In the genomic region with DNA sequence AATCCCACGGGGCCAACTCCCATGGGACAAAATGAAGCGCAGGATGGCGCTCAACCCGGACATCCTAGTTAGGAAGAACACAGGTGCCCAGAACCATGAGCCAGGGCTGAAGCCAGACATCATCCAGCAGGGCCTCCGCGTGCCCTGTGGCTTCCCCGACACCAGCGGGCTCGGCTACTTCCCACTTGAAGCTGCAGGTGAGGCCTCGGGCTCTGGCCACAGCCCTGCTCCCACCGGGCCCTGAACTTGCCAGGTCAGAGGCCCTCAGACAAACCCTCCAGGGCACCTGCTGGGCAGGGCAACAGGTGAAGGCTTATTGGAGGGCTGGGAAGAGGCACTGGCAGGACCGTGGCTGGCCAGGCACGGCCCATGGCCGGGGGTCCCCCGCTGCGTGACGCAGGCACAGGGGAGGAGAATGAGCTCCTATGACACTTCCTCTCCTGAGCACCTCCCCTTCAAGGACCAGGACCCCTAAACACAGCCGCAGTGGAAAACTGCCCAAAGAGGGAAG, we compare ENCODE assay signal across 28 cellular contexts.
DNase-seq lines count a peak whose midpoint lies in the region; ATAC-seq, FAIRE-seq and TF ChIP-seq lines count a peak whose summit lies in the region.
"Had no signal": no experiment of that assay in that cellular context is flagged by ENCODE, and none has a peak within 500 bp of the region (broad histone marks: within the 10 kb centered on the region; RNA-seq: fewer than 3 reads in every experiment).

No MANE protein-coding gene starts in this region.

- H3K4me1 ChIP-seq in astrocyte (ENCODE audit: insufficient read depth, low read length), result peaks cover 10% of the 10 kb centered on the region
- H3K4me1 ChIP-seq in neural progenitor cell, result peaks cover 9% of the 10 kb centered on the region
- H3K4me1 ChIP-seq: parathyroid adenoma had no signal

- H3K9ac ChIP-seq in astrocyte (ENCODE audit: low read length), result no peak overlapping the region
- H3K9ac ChIP-seq in neural progenitor cell, result no peak overlapping the region
- H3K9ac ChIP-seq: parathyroid adenoma had no signal

- peak overlapping the region; percentile 48 to 92 for H3K27ac Mint-ChIP-seq in stimulated activated naive CD8-positive, alpha-beta T cell treated with anti-CD3 and anti-CD28 coated beads, Interleukin-15, amount 100 ng/mL, for 72 hours
- peak overlapping the region; percentile 58 for H3K27ac Mint-ChIP-seq in astrocyte (ENCODE audit: unreplicated experiment)
- peak overlapping the region; percentile 63 for H3K27ac Mint-ChIP-seq in neural progenitor cell

- H3K9me3 ChIP-seq in astrocyte (ENCODE audit: insufficient read depth, low read depth, low read length) (no peaks in the 10 kb centered on the region), neural progenitor cell (ENCODE audit: low read depth) (no peaks in the 10 kb centered on the region)
- H3K9me3 ChIP-seq: right atrium auricular region had no signal

- peaks cover 34% of the 10 kb centered on the region for H4K20me1 ChIP-seq in astrocyte (ENCODE audit: insufficient read depth, low read length)
- peaks cover 43% of the 10 kb centered on the region for H4K20me1 ChIP-seq in neural progenitor cell (ENCODE audit: low read depth)

- no peak for FAIRE-seq in astrocyte (lab: Jason Lieb, UNC)
- FAIRE-seq: D721Med, frontal cortex, urothelium cell line had no signal

- H3K9me3 Mint-ChIP-seq in stimulated activated naive CD8-positive, alpha-beta T cell treated with anti-CD3 and anti-CD28 coated beads, Interleukin-15, amount 100 ng/mL, for 72 hours, result no peaks in the 10 kb centered on the region
- peaks cover 2% of the 10 kb centered on the region for H3K9me3 Mint-ChIP-seq in astrocyte (ENCODE audit: unreplicated experiment)
- no peaks in the 10 kb centered on the region for H3K9me3 Mint-ChIP-seq in neural progenitor cell
- H3K9me3 Mint-ChIP-seq: activated naive CD4-positive, alpha-beta T cell treated with anti-CD3 and anti-CD28 coated beads, Interleukin-2, amount 50 U/mL, for 24 hours; activated T-cell treated with anti-CD3 and anti-CD28 coated beads, Interleukin-2, amount 50 U/mL, for 4 hours; effector memory CD8-positive, alpha-beta T cell; naive thymus-derived CD8-positive, alpha-beta T cell had no signal

- H3K27me3 Mint-ChIP-seq in stimulated activated naive CD8-positive, alpha-beta T cell treated with anti-CD3 and anti-CD28 coated beads, Interleukin-15, amount 100 ng/mL, for 72 hours, result no peaks in the 10 kb centered on the region
- H3K27me3 Mint-ChIP-seq in astrocyte (ENCODE audit: low read depth, unreplicated experiment) (no peaks in the 10 kb centered on the region), neural progenitor cell (ENCODE audit: insufficient read depth, low read depth) (peaks cover 5% of the 10 kb centered on the region)
- H3K27me3 Mint-ChIP-seq: activated naive CD4-positive, alpha-beta T cell treated with anti-CD3 and anti-CD28 coated beads, Interleukin-2, amount 50 U/mL, for 24 hours; effector memory CD8-positive, alpha-beta T cell; naive thymus-derived CD8-positive, alpha-beta T cell had no signal

- H3K27ac ChIP-seq in astrocyte (ENCODE audit: low read depth, low read length), result no peak overlapping the region
- H3K27ac ChIP-seq in neural progenitor cell, result no peak overlapping the region
- H3K27ac ChIP-seq: C4-2B, HL-60, parathyroid adenoma, right atrium auricular region, SK-N-MC had no signal

- H3K79me2 ChIP-seq in astrocyte (ENCODE audit: insufficient read depth, low read length), result peaks cover 35% of the 10 kb centered on the region
- H3K79me2 ChIP-seq in neural progenitor cell (ENCODE audit: low read depth), result peaks cover 29% of the 10 kb centered on the region

- H3K4me1 Mint-ChIP-seq in stimulated activated naive CD8-positive, alpha-beta T cell treated with anti-CD3 and anti-CD28 coated beads, Interleukin-15, amount 100 ng/mL, for 72 hours, result peaks cover 42% of the 10 kb centered on the region
- peaks cover 7% of the 10 kb centered on the region for H3K4me1 Mint-ChIP-seq in astrocyte (ENCODE audit: low read depth, unreplicated experiment)
- peaks cover 38% of the 10 kb centered on the region for H3K4me1 Mint-ChIP-seq in neural progenitor cell

- H3K36me3 Mint-ChIP-seq in astrocyte (ENCODE audit: low read depth, unreplicated experiment) (peaks cover 38% of the 10 kb centered on the region), neural progenitor cell (peaks cover 65% of the 10 kb centered on the region)

- no peaks in the 10 kb centered on the region for H3K27me3 ChIP-seq in astrocyte (ENCODE audit: insufficient read depth, low read length)
- no peaks in the 10 kb centered on the region for H3K27me3 ChIP-seq in neural progenitor cell
- H3K27me3 ChIP-seq: cardiac muscle cell, right atrium auricular region had no signal

- no peaks in the 10 kb centered on the region for H3F3A ChIP-seq in neural progenitor cell (ENCODE audit: low read depth)

- H2AFZ ChIP-seq in astrocyte (ENCODE audit: low read depth, low read length) (no peak overlapping the region), neural progenitor cell (replicated peaks) (no peak overlapping the region)
- H2AFZ ChIP-seq: parathyroid adenoma had no signal

- no peak overlapping the region for H3K4me3 Mint-ChIP-seq in stimulated activated naive CD8-positive, alpha-beta T cell treated with anti-CD3 and anti-CD28 coated beads, Interleukin-15, amount 100 ng/mL, for 72 hours
- H3K4me3 Mint-ChIP-seq in astrocyte (ENCODE audit: unreplicated experiment), result no peak overlapping the region
- H3K4me3 Mint-ChIP-seq in neural progenitor cell, result no peak overlapping the region
- H3K4me3 Mint-ChIP-seq: activated naive CD4-positive, alpha-beta T cell treated with anti-CD3 and anti-CD28 coated beads, Interleukin-2, amount 50 U/mL, for 24 hours; activated T-cell treated with anti-CD3 and anti-CD28 coated beads, Interleukin-2, amount 50 U/mL, for 4 hours; effector memory CD8-positive, alpha-beta T cell; naive thymus-derived CD8-positive, alpha-beta T cell had no signal

- TF ChIP-seq CTCF in astrocyte (IDR thresholded peaks at IDR 0.05; ENCODE audit: insufficient read depth, low read depth, low read length) (no peak), neural progenitor cell (IDR thresholded peaks at IDR 0.05) (no peak)

- H3K36me3 ChIP-seq in astrocyte (ENCODE audit: insufficient read depth, low read length), result peaks cover 19% of the 10 kb centered on the region
- H3K36me3 ChIP-seq in neural progenitor cell, result no peaks in the 10 kb centered on the region

- H3K4me2 ChIP-seq in astrocyte (ENCODE audit: low read length), result no peak overlapping the region
- no peak overlapping the region for H3K4me2 ChIP-seq in neural progenitor cell

- H3K4me3 ChIP-seq in astrocyte (ENCODE audit: insufficient read depth, low read depth, low read length) (no peak overlapping the region), neural progenitor cell (no peak overlapping the region)
- H3K4me3 ChIP-seq: cardiac muscle cell, right atrium auricular region, SK-N-MC had no signal

- no peak for DNase-seq in stimulated activated naive CD8-positive, alpha-beta T cell treated with anti-CD3 and anti-CD28 coated beads, Interleukin-15, amount 100 ng/mL, for 72 hours
- no peak for DNase-seq in stimulated activated naive CD8-positive, alpha-beta T cell treated with anti-CD3 and anti-CD28 coated beads, Interleukin-15, Interleukin-2, amounts not matched to agents 100 U/mL and 50 U/mL, for 24 hours
- DNase-seq in astrocyte (ENCODE audit: low read depth), result no peak
- DNase-seq in neural progenitor cell (ENCODE audit: low spot score), result no peak
- DNase-seq in glomerular visceral epithelial cell (ENCODE audit: extremely low spot score), result no peak
- no peak for DNase-seq in GOT3 (lab: John Stamatoyannopoulos, UW)
- DNase-seq: activated CD8-positive, alpha-beta memory T cell treated with anti-CD3 and anti-CD28 coated beads for 24 hours; activated T-cell treated with anti-CD3 and anti-CD28 coated beads, Interleukin-2, amount 50 U/mL, for 4 hours; cortex of kidney; effector memory CD8-positive, alpha-beta T cell; hippocampal formation; Karpas-422; naive thymus-derived CD8-positive, alpha-beta T cell; NCI-H146; NCI-H446 treated with DMSO at 0.1 percent for 48 hours; stimulated activated CD4-positive, alpha-beta T cell treated with anti-CD3 and anti-CD28 coated beads, Interleukin-2, amount 100 ng/mL, for 48 hours had no signal

- no peak for ATAC-seq in stimulated activated naive CD8-positive, alpha-beta T cell treated with anti-CD3 and anti-CD28 coated beads, Interleukin-15, amount 100 ng/mL, for 72 hours
- ATAC-seq in stimulated activated naive CD8-positive, alpha-beta T cell treated with anti-CD3 and anti-CD28 coated beads, Interleukin-15, Interleukin-2, amounts not matched to agents 100 U/mL and 50 U/mL, for 24 hours, result no peak
- ATAC-seq in HG02642 (IDR thresholded peaks at IDR 0.05; ENCODE audit: poor library complexity, unreplicated experiment), result no peak
- ATAC-seq: activated T-cell treated with anti-CD3 and anti-CD28 coated beads, Interleukin-2, amount 50 U/mL, for 4 hours; effector memory CD8-positive, alpha-beta T cell; esophagus mucosa; naive thymus-derived CD8-positive, alpha-beta T cell had no signal
